8 cellular contexts compared by ENCODE assay signal in genomic region chr1:1308756-1309524, GRCh38. TPM values are rescaled to one million over a fixed set of nuclear protein-coding genes. Genes with fewer than 3 reads are reported as not detected.
DNase-seq lines count a peak whose midpoint lies in the region; ATAC-seq and TF ChIP-seq lines count a peak whose summit lies in the region.

No MANE protein-coding gene starts in this region.

- CTCF ChIA-PET in WTC11 (lab: Charles Lee) = interaction anchor here (1.8 to 3.2 kb wide), 2 partner anchors 9 to 18 kb away, joined by 6 to 17 read pairs; no protein-coding TSS in a partner anchor

- H3K4me1 Mint-ChIP-seq in WTC11 (peaks cover 21% of the 10 kb centered on the region), osteocyte (ENCODE audit: unreplicated experiment) (peaks cover 30% of the 10 kb centered on the region)

- H3K9me3 Mint-ChIP-seq in WTC11 (no peaks in the 10 kb centered on the region), osteocyte (ENCODE audit: unreplicated experiment) (no peaks in the 10 kb centered on the region)

- POLR2A ChIA-PET in WTC11 (lab: Charles Lee) = interaction anchor here (0.6 to 1.2 kb wide), 2 partner anchors 67 to 231 kb away, joined by 3 read pairs; partner anchors contain the start of gene AURKAIP1

- H3K4me3 ChIP-seq in GM08714 (ENCODE audit: low read length) (peak overlapping the region; percentile 75), fibroblast of mammary gland (ENCODE audit: control insufficient read depth, low read depth, low read length) (peak overlapping the region; percentile 54)

- TF ChIP-seq CTCF in WTC11 (IDR thresholded peaks at IDR 0.05) (no peak), fibroblast of mammary gland (conservative IDR thresholded peaks at IDR 0.05; ENCODE audit: control insufficient read depth, insufficient read depth, low read depth, low read length) (no peak), osteocyte (IDR thresholded peaks at IDR 0.05) (no peak)

- no peak for DNase-seq in WTC11 (ENCODE audit: low spot score)
- no peak for DNase-seq in fibroblast of mammary gland (ENCODE audit: low read depth)
- no peak for DNase-seq in osteocyte (ENCODE audit: extremely low spot score, unreplicated experiment)
- DNase-seq in NCI-H774 (lab: John Stamatoyannopoulos, UW) = no peak
- no peak for DNase-seq in SKM-1 treated with dmso at 0.1 percent for 144 hours (lab: John Stamatoyannopoulos, UW; ENCODE audit: unreplicated experiment)
- no peak for DNase-seq in NCI-H446 treated with DMSO at 0.1 percent for 48 hours (lab: John Stamatoyannopoulos, UW)

- H3K4me3 Mint-ChIP-seq in WTC11 (peak overlapping the region; percentile 70), osteocyte (ENCODE audit: unreplicated experiment) (peak overlapping the region; percentile 79)

- peaks cover 13% of the 10 kb centered on the region for H3K36me3 Mint-ChIP-seq in WTC11
- peaks cover 9% of the 10 kb centered on the region for H3K36me3 Mint-ChIP-seq in osteocyte (ENCODE audit: unreplicated experiment)

- peak; percentile 10 for ATAC-seq in HG02763 (IDR thresholded peaks at IDR 0.05; ENCODE audit: unreplicated experiment)
- ATAC-seq in WTC11 = no peak

- H3K27ac Mint-ChIP-seq in WTC11 (no peak overlapping the region), osteocyte (ENCODE audit: unreplicated experiment) (peak overlapping the region; percentile 78)

- peaks cover 6% of the 10 kb centered on the region; the same call in 1 of the 2 replicates for H3K27me3 Mint-ChIP-seq in WTC11 (ENCODE audit: low read depth)
- H3K27me3 Mint-ChIP-seq in osteocyte (ENCODE audit: unreplicated experiment) = no peaks in the 10 kb centered on the region

TF ChIP-seq in WTC11, 78 proteins besides CTCF, POLR2A, EP300 and RAD21 (continues in another document):
- TF ChIP-seq JAZF1 (CRISPR knock-in tag; IDR thresholded peaks at IDR 0.05) = no peak
- TF ChIP-seq MXD4 (CRISPR knock-in tag; IDR thresholded peaks at IDR 0.05; ENCODE audit: borderline replicate concordance) = no peak
- TF ChIP-seq SP1 (CRISPR knock-in tag; conservative IDR thresholded peaks at IDR 0.05) = no peak
- TF ChIP-seq NFYB (CRISPR knock-in tag; conservative IDR thresholded peaks at IDR 0.05; ENCODE audit: low read depth) = no peak
- TF ChIP-seq, protein P1, sequence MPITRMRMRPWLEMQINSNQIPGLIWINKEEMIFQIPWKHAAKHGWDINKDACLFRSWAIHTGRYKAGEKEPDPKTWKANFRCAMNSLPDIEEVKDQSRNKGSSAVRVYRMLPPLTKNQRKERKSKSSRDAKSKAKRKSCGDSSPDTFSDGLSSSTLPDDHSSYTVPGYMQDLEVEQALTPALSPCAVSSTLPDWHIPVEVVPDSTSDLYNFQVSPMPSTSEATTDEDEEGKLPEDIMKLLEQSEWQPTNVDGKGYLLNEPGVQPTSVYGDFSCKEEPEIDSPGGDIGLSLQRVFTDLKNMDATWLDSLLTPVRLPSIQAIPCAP (CRISPR knock-in tag; IDR thresholded peaks at IDR 0.05) = peak; percentile 13; the same call in 1 of the 2 replicates
- 0 out of 2 replicates have a peak, but pooled peaks have one; percentile 42 for TF ChIP-seq TP53 (CRISPR knock-in tag; IDR thresholded peaks at IDR 0.05)
- TF ChIP-seq ZNF121 (CRISPR knock-in tag; IDR thresholded peaks at IDR 0.05) = no peak
- TF ChIP-seq GRHL2 (CRISPR knock-in tag; IDR thresholded peaks at IDR 0.05; ENCODE audit: insufficient replicate concordance, severe bottlenecking) = no peak
- TF ChIP-seq HMGA2 (CRISPR knock-in tag; IDR thresholded peaks at IDR 0.05) = no peak
- TF ChIP-seq TEAD4 (CRISPR knock-in tag; IDR thresholded peaks at IDR 0.05) = no peak
- TF ChIP-seq, protein P2, sequence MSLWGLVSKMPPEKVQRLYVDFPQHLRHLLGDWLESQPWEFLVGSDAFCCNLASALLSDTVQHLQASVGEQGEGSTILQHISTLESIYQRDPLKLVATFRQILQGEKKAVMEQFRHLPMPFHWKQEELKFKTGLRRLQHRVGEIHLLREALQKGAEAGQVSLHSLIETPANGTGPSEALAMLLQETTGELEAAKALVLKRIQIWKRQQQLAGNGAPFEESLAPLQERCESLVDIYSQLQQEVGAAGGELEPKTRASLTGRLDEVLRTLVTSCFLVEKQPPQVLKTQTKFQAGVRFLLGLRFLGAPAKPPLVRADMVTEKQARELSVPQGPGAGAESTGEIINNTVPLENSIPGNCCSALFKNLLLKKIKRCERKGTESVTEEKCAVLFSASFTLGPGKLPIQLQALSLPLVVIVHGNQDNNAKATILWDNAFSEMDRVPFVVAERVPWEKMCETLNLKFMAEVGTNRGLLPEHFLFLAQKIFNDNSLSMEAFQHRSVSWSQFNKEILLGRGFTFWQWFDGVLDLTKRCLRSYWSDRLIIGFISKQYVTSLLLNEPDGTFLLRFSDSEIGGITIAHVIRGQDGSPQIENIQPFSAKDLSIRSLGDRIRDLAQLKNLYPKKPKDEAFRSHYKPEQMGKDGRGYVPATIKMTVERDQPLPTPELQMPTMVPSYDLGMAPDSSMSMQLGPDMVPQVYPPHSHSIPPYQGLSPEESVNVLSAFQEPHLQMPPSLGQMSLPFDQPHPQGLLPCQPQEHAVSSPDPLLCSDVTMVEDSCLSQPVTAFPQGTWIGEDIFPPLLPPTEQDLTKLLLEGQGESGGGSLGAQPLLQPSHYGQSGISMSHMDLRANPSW (CRISPR knock-in tag; conservative IDR thresholded peaks at IDR 0.05; ENCODE audit: low read depth) = no peak
- TF ChIP-seq, protein P3, sequence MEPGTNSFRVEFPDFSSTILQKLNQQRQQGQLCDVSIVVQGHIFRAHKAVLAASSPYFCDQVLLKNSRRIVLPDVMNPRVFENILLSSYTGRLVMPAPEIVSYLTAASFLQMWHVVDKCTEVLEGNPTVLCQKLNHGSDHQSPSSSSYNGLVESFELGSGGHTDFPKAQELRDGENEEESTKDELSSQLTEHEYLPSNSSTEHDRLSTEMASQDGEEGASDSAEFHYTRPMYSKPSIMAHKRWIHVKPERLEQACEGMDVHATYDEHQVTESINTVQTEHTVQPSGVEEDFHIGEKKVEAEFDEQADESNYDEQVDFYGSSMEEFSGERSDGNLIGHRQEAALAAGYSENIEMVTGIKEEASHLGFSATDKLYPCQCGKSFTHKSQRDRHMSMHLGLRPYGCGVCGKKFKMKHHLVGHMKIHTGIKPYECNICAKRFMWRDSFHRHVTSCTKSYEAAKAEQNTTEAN (CRISPR knock-in tag; IDR thresholded peaks at IDR 0.05) = no peak
- TF ChIP-seq ZNF416 (CRISPR knock-in tag; IDR thresholded peaks at IDR 0.05) = no peak
- TF ChIP-seq, protein P4, sequence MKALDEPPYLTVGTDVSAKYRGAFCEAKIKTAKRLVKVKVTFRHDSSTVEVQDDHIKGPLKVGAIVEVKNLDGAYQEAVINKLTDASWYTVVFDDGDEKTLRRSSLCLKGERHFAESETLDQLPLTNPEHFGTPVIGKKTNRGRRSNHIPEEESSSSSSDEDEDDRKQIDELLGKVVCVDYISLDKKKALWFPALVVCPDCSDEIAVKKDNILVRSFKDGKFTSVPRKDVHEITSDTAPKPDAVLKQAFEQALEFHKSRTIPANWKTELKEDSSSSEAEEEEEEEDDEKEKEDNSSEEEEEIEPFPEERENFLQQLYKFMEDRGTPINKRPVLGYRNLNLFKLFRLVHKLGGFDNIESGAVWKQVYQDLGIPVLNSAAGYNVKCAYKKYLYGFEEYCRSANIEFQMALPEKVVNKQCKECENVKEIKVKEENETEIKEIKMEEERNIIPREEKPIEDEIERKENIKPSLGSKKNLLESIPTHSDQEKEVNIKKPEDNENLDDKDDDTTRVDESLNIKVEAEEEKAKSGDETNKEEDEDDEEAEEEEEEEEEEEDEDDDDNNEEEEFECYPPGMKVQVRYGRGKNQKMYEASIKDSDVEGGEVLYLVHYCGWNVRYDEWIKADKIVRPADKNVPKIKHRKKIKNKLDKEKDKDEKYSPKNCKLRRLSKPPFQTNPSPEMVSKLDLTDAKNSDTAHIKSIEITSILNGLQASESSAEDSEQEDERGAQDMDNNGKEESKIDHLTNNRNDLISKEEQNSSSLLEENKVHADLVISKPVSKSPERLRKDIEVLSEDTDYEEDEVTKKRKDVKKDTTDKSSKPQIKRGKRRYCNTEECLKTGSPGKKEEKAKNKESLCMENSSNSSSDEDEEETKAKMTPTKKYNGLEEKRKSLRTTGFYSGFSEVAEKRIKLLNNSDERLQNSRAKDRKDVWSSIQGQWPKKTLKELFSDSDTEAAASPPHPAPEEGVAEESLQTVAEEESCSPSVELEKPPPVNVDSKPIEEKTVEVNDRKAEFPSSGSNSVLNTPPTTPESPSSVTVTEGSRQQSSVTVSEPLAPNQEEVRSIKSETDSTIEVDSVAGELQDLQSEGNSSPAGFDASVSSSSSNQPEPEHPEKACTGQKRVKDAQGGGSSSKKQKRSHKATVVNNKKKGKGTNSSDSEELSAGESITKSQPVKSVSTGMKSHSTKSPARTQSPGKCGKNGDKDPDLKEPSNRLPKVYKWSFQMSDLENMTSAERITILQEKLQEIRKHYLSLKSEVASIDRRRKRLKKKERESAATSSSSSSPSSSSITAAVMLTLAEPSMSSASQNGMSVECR (CRISPR knock-in tag; IDR thresholded peaks at IDR 0.05; ENCODE audit: borderline replicate concordance) = peak; percentile 35; the same call in 1 of the 2 replicates
- TF ChIP-seq RELA (CRISPR knock-in tag; IDR thresholded peaks at IDR 0.05; ENCODE audit: borderline replicate concordance) = peak; percentile 21; the same call in 1 of the 2 replicates
- 0 out of 2 replicates have a peak, but pooled peaks have one; percentile 7 for TF ChIP-seq FOXK1 (CRISPR knock-in tag; IDR thresholded peaks at IDR 0.05)
- no peak for TF ChIP-seq PRRX2 (CRISPR knock-in tag; IDR thresholded peaks at IDR 0.05)
- TF ChIP-seq ZMAT4 (CRISPR knock-in tag; IDR thresholded peaks at IDR 0.05) = no peak
- peak; percentile 15; the same call in 1 of the 2 replicates for TF ChIP-seq MYBL2 (CRISPR knock-in tag; IDR thresholded peaks at IDR 0.05)
- TF ChIP-seq SMAD4 (CRISPR knock-in tag; IDR thresholded peaks at IDR 0.05) = no peak

RNA-seq across cellular contexts. Expression of gene PUSL1, which starts 0.5 kb away (rescaled TPM):
- 42.5 to 51.5 TPM (median 43.6 TPM) in 3 replicates for total RNA-seq in WTC11 (2021)
- total RNA-seq in osteocyte = 21.5 and 22.1 TPM in 2 replicates

RNA-seq across cellular contexts. Expression of gene ACAP3, which starts 1.2 kb away (rescaled TPM):
- total RNA-seq in WTC11 (2021) = 25.1 to 42.2 TPM (median 30.7 TPM) in 3 replicates
- 62.7 and 73.8 TPM in 2 replicates for total RNA-seq in osteocyte

RNA-seq across cellular contexts. Expression of gene INTS11, which starts 15.5 kb away (rescaled TPM):
- 144 to 170 TPM (median 160 TPM) in 3 replicates for total RNA-seq in WTC11 (2021)
- total RNA-seq in osteocyte = 101 and 106 TPM in 2 replicates

RNA-seq across cellular contexts. Expression of gene CPTP, which starts 15.7 kb away (rescaled TPM):
- 10.3 to 14.4 TPM (median 12.3 TPM) in 3 replicates for total RNA-seq in WTC11 (2021)
- 23.5 and 24.7 TPM in 2 replicates for total RNA-seq in osteocyte

RNA-seq across cellular contexts. Expression of gene TAS1R3, which starts 22.1 kb away (rescaled TPM):
- total RNA-seq in WTC11 (2021) = 0.18 to 0.22 TPM (median 0.21 TPM) in 3 replicates
- 0.57 and 0.97 TPM in 2 replicates for total RNA-seq in osteocyte
